ENCODE assay signal across 8 cellular contexts in genomic region chr10:50511512-50512213, GRCh38.
DNase-seq lines count a peak whose midpoint lies in the region; ATAC-seq and TF ChIP-seq lines count a peak whose summit lies in the region.

No MANE protein-coding gene starts in this region.

- TF ChIP-seq CTCF in GM13977 (IDR thresholded peaks at IDR 0.05; ENCODE audit: extremely low read depth, insufficient read depth, missing control alignments), result no peak

- DNase-seq in activated effector memory CD4-positive, alpha-beta T cell treated with anti-CD3 and anti-CD28 coated beads, Interleukin-2, amount 50 U/mL, for 16 hours, result peak; percentile 74
- DNase-seq in activated effector memory CD4-positive, alpha-beta T cell treated with Interleukin-2 at 50 U/mL for 16 hours, result no peak
- DNase-seq in activated naive CD8-positive, alpha-beta T cell treated with anti-CD3 and anti-CD28 coated beads, Interleukin-2, amount 10 ng/mL, durations not matched to agents 7 days and 5 days, result no peak
- DNase-seq in NCI-H1694 treated with DMSO at 0.1 percent for 48 hours (lab: John Stamatoyannopoulos, UW), result no peak
- no peak for DNase-seq in GM13977 (ENCODE audit: low spot score)

- H3K27ac Mint-ChIP-seq in activated naive CD8-positive, alpha-beta T cell treated with anti-CD3 and anti-CD28 coated beads, Interleukin-2, amount 10 ng/mL, durations not matched to agents 7 days and 5 days, result peak overlapping the region; percentile 29
- peak overlapping the region; percentile 32 for H3K27ac Mint-ChIP-seq in stimulated activated naive CD8-positive, alpha-beta T cell treated with anti-CD3 and anti-CD28 coated beads, Interleukin-15, Interleukin-2, amounts not matched to agents 100 ng/mL and 50 ng/mL, for 24 hours

- in situ Hi-C loops in GM13977 (cut with MboI; ENCODE audit: low pct_unique_long_range_greater_than_20kb, low sequenced_read_pairs, unreplicated experiment), result no loop called here

- POLR2A ChIA-PET in activated naive CD8-positive, alpha-beta T cell treated with anti-CD3 and anti-CD28 coated beads, Interleukin-2, amount 10 ng/mL, durations not matched to agents 7 days and 5 days (lab: Charles Lee), result interaction anchor here (1.1 kb wide), 1 partner anchor 149 kb away, joined by 3 read pairs; no protein-coding TSS in a partner anchor

- H3K9me3 Mint-ChIP-seq in activated naive CD8-positive, alpha-beta T cell treated with anti-CD3 and anti-CD28 coated beads, Interleukin-2, amount 10 ng/mL, durations not matched to agents 7 days and 5 days, result no peaks in the 10 kb centered on the region
- H3K9me3 Mint-ChIP-seq in stimulated activated naive CD8-positive, alpha-beta T cell treated with anti-CD3 and anti-CD28 coated beads, Interleukin-15, Interleukin-2, amounts not matched to agents 100 ng/mL and 50 ng/mL, for 24 hours, result no peaks in the 10 kb centered on the region

- H3K27me3 Mint-ChIP-seq in activated naive CD8-positive, alpha-beta T cell treated with anti-CD3 and anti-CD28 coated beads, Interleukin-2, amount 10 ng/mL, durations not matched to agents 7 days and 5 days, result no peaks in the 10 kb centered on the region
- no peaks in the 10 kb centered on the region for H3K27me3 Mint-ChIP-seq in stimulated activated naive CD8-positive, alpha-beta T cell treated with anti-CD3 and anti-CD28 coated beads, Interleukin-15, Interleukin-2, amounts not matched to agents 100 ng/mL and 50 ng/mL, for 24 hours

- peaks cover 39% of the 10 kb centered on the region for H3K4me1 Mint-ChIP-seq in activated naive CD8-positive, alpha-beta T cell treated with anti-CD3 and anti-CD28 coated beads, Interleukin-2, amount 10 ng/mL, durations not matched to agents 7 days and 5 days
- H3K4me1 Mint-ChIP-seq in stimulated activated naive CD8-positive, alpha-beta T cell treated with anti-CD3 and anti-CD28 coated beads, Interleukin-15, Interleukin-2, amounts not matched to agents 100 ng/mL and 50 ng/mL, for 24 hours (ENCODE audit: low read depth), result peaks cover 62% of the 10 kb centered on the region

- ATAC-seq in HG03175 (IDR thresholded peaks at IDR 0.05; ENCODE audit: unreplicated experiment) (peak; percentile 25), HG03045 (IDR thresholded peaks at IDR 0.05; ENCODE audit: unreplicated experiment) (no peak)
- ATAC-seq in activated naive CD8-positive, alpha-beta T cell treated with anti-CD3 and anti-CD28 coated beads, Interleukin-2, amount 10 ng/mL, durations not matched to agents 7 days and 5 days (ENCODE audit: low read depth), result peak; percentile 19

- H3K36me3 Mint-ChIP-seq in activated naive CD8-positive, alpha-beta T cell treated with anti-CD3 and anti-CD28 coated beads, Interleukin-2, amount 10 ng/mL, durations not matched to agents 7 days and 5 days, result peaks cover 4% of the 10 kb centered on the region
- peaks cover 9% of the 10 kb centered on the region for H3K36me3 Mint-ChIP-seq in stimulated activated naive CD8-positive, alpha-beta T cell treated with anti-CD3 and anti-CD28 coated beads, Interleukin-15, Interleukin-2, amounts not matched to agents 100 ng/mL and 50 ng/mL, for 24 hours (ENCODE audit: low read depth)

- peak overlapping the region; percentile 8 for H3K4me3 Mint-ChIP-seq in activated naive CD8-positive, alpha-beta T cell treated with anti-CD3 and anti-CD28 coated beads, Interleukin-2, amount 10 ng/mL, durations not matched to agents 7 days and 5 days
- peak overlapping the region; percentile 30 for H3K4me3 Mint-ChIP-seq in stimulated activated naive CD8-positive, alpha-beta T cell treated with anti-CD3 and anti-CD28 coated beads, Interleukin-15, Interleukin-2, amounts not matched to agents 100 ng/mL and 50 ng/mL, for 24 hours
